ENCODE assay signal across 8 cellular contexts in genomic region chr10:35271835-35272165, GRCh38.
DNase-seq lines count a peak whose midpoint lies in the region; ATAC-seq, FAIRE-seq and TF ChIP-seq lines count a peak whose summit lies in the region.
"Not testable (repeated sequence)": the region's sequence is repeated elsewhere in the genome, so short reads cannot be mapped to it uniquely, and the experiment has no call there.

No MANE protein-coding gene starts in this region.

- H3K9me3 ChIP-seq in SJCRH30 (replicated peaks); HepG2 (ENCODE audit: low read length); neural progenitor cell (ENCODE audit: low read depth): not testable (repeated sequence)

- FAIRE-seq in HepG2 (lab: Jason Lieb, UNC): not testable (repeated sequence)

- H3K27me3 ChIP-seq in SJCRH30; HepG2 (ENCODE audit: control insufficient read depth in 1 of 2, insufficient read depth in 2 of 2, low read length in 2 of 2); neural progenitor cell: not testable (repeated sequence)

- TF ChIP-seq RAD21 in HepG2 (CRISPR knock-in tag; IDR thresholded peaks at IDR 0.05): not testable (repeated sequence)

- H3K79me2 ChIP-seq in HepG2 (ENCODE audit: insufficient read depth, low read length); neural progenitor cell (ENCODE audit: low read depth): not testable (repeated sequence)

- not testable (repeated sequence) for H3K4me3 ChIP-seq in SJCRH30; HepG2 (replicated peaks in 1 of 3; ENCODE audit: insufficient read depth in 1 of 3, low read depth in 2 of 3, low read length in 3 of 3); neural progenitor cell

- peak; percentile 62 for DNase-seq in Caki2 (ENCODE audit: low read depth)
- peak; percentile 14 for DNase-seq in NCI-H1105 (lab: John Stamatoyannopoulos, UW)
- DNase-seq in NCI-H2107 (lab: John Stamatoyannopoulos, UW): peak; percentile 72
- DNase-seq in SJCRH30; HepG2 (ENCODE audit: low spot score); neural progenitor cell (ENCODE audit: low spot score); type B pancreatic cell (ENCODE audit: extremely low spot score, unreplicated experiment): not testable (repeated sequence)

- POLR2A ChIA-PET in HepG2 (lab: Yijun Ruan, JAX): not testable (repeated sequence)

- intact Hi-C loops in HepG2 (cut with micrococcal nuclease; ENCODE audit: unreplicated experiment): not testable (repeated sequence)

- not testable (repeated sequence) for H4K20me1 ChIP-seq in HepG2 (ENCODE audit: insufficient read depth, low read length); neural progenitor cell (ENCODE audit: low read depth)

- H3K4me3 Mint-ChIP-seq in brain (peak overlapping the region in 2 of 5 experiments; percentile 28 to 47), type B pancreatic cell (peak overlapping the region; percentile 66)
- not testable (repeated sequence) for H3K4me3 Mint-ChIP-seq in neural progenitor cell

- peaks cover 32% of the 10 kb centered on the region for H3K4me1 Mint-ChIP-seq in brain
- peaks cover 32% of the 10 kb centered on the region for H3K4me1 Mint-ChIP-seq in neural progenitor cell
- peaks cover 33% of the 10 kb centered on the region for H3K4me1 Mint-ChIP-seq in type B pancreatic cell (ENCODE audit: unreplicated experiment)

- H3F3A ChIP-seq in neural progenitor cell (ENCODE audit: low read depth): not testable (repeated sequence)

- peaks cover 12% of the 10 kb centered on the region for H3K4me1 ChIP-seq in SJCRH30
- H3K4me1 ChIP-seq in HepG2 (ENCODE audit: insufficient read depth, low read length): peaks cover 32% of the 10 kb centered on the region
- peaks cover 12% of the 10 kb centered on the region for H3K4me1 ChIP-seq in neural progenitor cell

- H3K36me3 Mint-ChIP-seq in brain, neural progenitor cell, type B pancreatic cell: not testable (repeated sequence)

- H2AFZ ChIP-seq in HepG2 (ENCODE audit: low read length); neural progenitor cell (replicated peaks): not testable (repeated sequence)

- not testable (repeated sequence) for H3K9ac ChIP-seq in HepG2 (ENCODE audit: insufficient read depth, low read depth, low read length); neural progenitor cell

- not testable (repeated sequence) for TF ChIP-seq EP300 in HepG2 (IDR thresholded peaks at IDR 0.05; ENCODE audit: low read depth in 2 of 2, low read length in 2 of 2); HepG2 (CRISPR knock-in tag; IDR thresholded peaks at IDR 0.05; ENCODE audit: borderline replicate concordance)

- not testable (repeated sequence) for H3K9me3 Mint-ChIP-seq in brain, neural progenitor cell, type B pancreatic cell

- peak; percentile 20 for ATAC-seq in HepG2

- not testable (repeated sequence) for TF ChIP-seq CTCF in brain (conservative IDR thresholded peaks at IDR 0.05); HepG2 (CRISPR knock-in tag; IDR thresholded peaks at IDR 0.05); neural progenitor cell (IDR thresholded peaks at IDR 0.05); type B pancreatic cell (conservative IDR thresholded peaks at IDR 0.05)

- not testable (repeated sequence) for BruUV-seq in HepG2 (replicated peaks; lab: Mats Ljungman, UMichigan)

- in situ Hi-C loops in Caki2 (cut with HindIII; ENCODE audit: low pct_unique_long_range_greater_than_20kb, low sequenced_read_pairs); HepG2 (cut with HindIII; ENCODE audit: extremely low pct_ligation_motif_present, low pct_unique_long_range_greater_than_20kb): not testable (repeated sequence)

- H3K36me3 ChIP-seq in SJCRH30; HepG2 (replicated peaks in 1 of 2; ENCODE audit: control insufficient read depth in 1 of 2, insufficient read depth in 2 of 2, low read length in 2 of 2); neural progenitor cell: not testable (repeated sequence)

- CTCF ChIA-PET in HepG2 (lab: Yijun Ruan, JAX; ENCODE audit: low intra/inter-chr PET ratio, low total read pairs): not testable (repeated sequence)

- H3K27ac ChIP-seq in SJCRH30 (peak overlapping the region; percentile 46), neural progenitor cell (peak overlapping the region; percentile 69)
- H3K27ac ChIP-seq in HepG2 (ENCODE audit: extremely low read length, insufficient read depth, low read length): not testable (repeated sequence)

- WGBS in HepG2 (ENCODE audit: low lambda C conversion rate): 33% methylated on average over 4 of the region's 4 CpGs

- TF ChIP-seq POLR2A in HepG2 (IDR thresholded peaks at IDR 0.05; ENCODE audit: insufficient read depth in 1 of 2, low read depth in 2 of 2, low read length in 2 of 2): not testable (repeated sequence)

- H3K27me3 Mint-ChIP-seq in brain; neural progenitor cell (ENCODE audit: insufficient read depth, low read depth); type B pancreatic cell: not testable (repeated sequence)

- H3K27ac Mint-ChIP-seq in brain (peak overlapping the region in 4 of 5 experiments; percentile 47 to 79 (median 61)), neural progenitor cell (peak overlapping the region; percentile 93), type B pancreatic cell (peak overlapping the region; percentile 83)

- H3K4me2 ChIP-seq in HepG2 (ENCODE audit: low read depth, low read length): not testable (repeated sequence)
- H3K4me2 ChIP-seq in neural progenitor cell: peak overlapping the region; percentile 39
